In the genomic region with DNA sequence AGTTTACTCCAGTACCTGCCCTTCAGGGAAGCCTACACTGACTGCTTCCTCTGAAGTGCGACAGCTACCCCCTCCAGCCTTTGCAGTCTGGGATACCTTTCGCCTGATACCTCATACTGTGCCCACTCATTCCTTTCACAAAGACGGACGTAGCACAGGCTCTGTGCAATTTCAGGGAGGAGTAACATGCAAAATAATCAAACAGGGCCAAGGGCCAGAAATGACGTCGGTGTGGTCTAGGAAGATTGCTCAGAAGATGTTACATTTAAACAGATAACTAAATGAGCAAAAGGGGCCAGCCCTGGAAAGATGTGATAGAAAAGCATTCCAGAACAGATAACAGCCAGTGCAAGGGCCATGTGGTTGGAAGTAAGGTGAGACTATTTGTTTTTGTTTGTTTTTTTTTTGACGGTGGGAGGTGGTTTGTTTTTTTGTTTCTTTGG, we compare ENCODE assay signal across 23 cellular contexts. TPM values are rescaled to one million over a fixed set of nuclear protein-coding genes. Genes with fewer than 3 reads are reported as not detected.
DNase-seq lines count a peak whose midpoint lies in the region; ATAC-seq and TF ChIP-seq lines count a peak whose summit lies in the region.
"Had no signal": no experiment of that assay in that cellular context is flagged by ENCODE, and none has a peak within 500 bp of the region (broad histone marks: within the 10 kb centered on the region; RNA-seq: fewer than 3 reads in every experiment).

No MANE protein-coding gene starts in this region.

- no peaks in the 10 kb centered on the region for H3K36me3 Mint-ChIP-seq in CD8-positive, alpha-beta memory T cell
- H3K36me3 Mint-ChIP-seq: activated naive CD8-positive, alpha-beta T cell treated with anti-CD3 and anti-CD28 coated beads, Interleukin-2, amount 10 ng/mL, durations not matched to agents 7 days and 5 days; CD4-positive, alpha-beta memory T cell had no signal

- H3K4me1 ChIP-seq in DOHH2 (ENCODE audit: control insufficient read depth, low read length): peaks cover 53% of the 10 kb centered on the region
- no peaks in the 10 kb centered on the region for H3K4me1 ChIP-seq in mesendoderm (ENCODE audit: control insufficient read depth, low read depth, low read length)
- no peaks in the 10 kb centered on the region for H3K4me1 ChIP-seq in CD8-positive, alpha-beta memory T cell (ENCODE audit: insufficient read depth, low read length)
- H3K4me1 ChIP-seq: foreskin keratinocyte had no signal

- H3K9me3 ChIP-seq in DOHH2 (ENCODE audit: control insufficient read depth, insufficient read depth, low read length): no peaks in the 10 kb centered on the region
- H3K9me3 ChIP-seq in CD8-positive, alpha-beta memory T cell (ENCODE audit: low read length): no peaks in the 10 kb centered on the region
- H3K9me3 ChIP-seq: HAP-1, SJCRH30 had no signal

- POLR2A ChIA-PET in CD8-positive, alpha-beta memory T cell (lab: Charles Lee): no interaction called here

- H3K23ac ChIP-seq in mesendoderm (ENCODE audit: low read length): no peak overlapping the region

- H3K27me3 ChIP-seq in DOHH2 (ENCODE audit: control insufficient read depth, low read length) (no peaks in the 10 kb centered on the region), mesendoderm (ENCODE audit: insufficient read depth, low read length, poor library complexity) (no peaks in the 10 kb centered on the region)
- H3K27me3 ChIP-seq in CD8-positive, alpha-beta memory T cell (ENCODE audit: insufficient read depth, low read length, poor library complexity, severe bottlenecking): no peaks in the 10 kb centered on the region
- H3K27me3 ChIP-seq: SJCRH30 had no signal

- TF ChIP-seq CTCF in DOHH2 (IDR thresholded peaks at IDR 0.05; ENCODE audit: low read depth, low read length, poor library complexity, severe bottlenecking): no peak
- TF ChIP-seq CTCF in cardiac fibroblast (IDR thresholded peaks at IDR 0.05; ENCODE audit: low read depth, low read length): no peak

- no peak overlapping the region for H3K27ac Mint-ChIP-seq in CD8-positive, alpha-beta memory T cell
- H3K27ac Mint-ChIP-seq: activated naive CD8-positive, alpha-beta T cell treated with anti-CD3 and anti-CD28 coated beads, Interleukin-2, amount 10 ng/mL, durations not matched to agents 7 days and 5 days; T-helper 1 cell treated with Interleukin-12 subunit alpha and Interleukin-12 subunit beta and Interleukin-4 antibody, amounts not matched to agents 30 μg/mL and 1 μg/mL, for 36 hours had no signal

- CTCF ChIA-PET in CD8-positive, alpha-beta memory T cell (lab: Charles Lee): interaction anchor here (1.0 kb wide), 1 partner anchor 15 kb away, joined by 3 read pairs; no protein-coding TSS in a partner anchor

- H4K20me1 ChIP-seq in DOHH2 (ENCODE audit: control insufficient read depth, insufficient read depth, low read depth, low read length): no peaks in the 10 kb centered on the region

- H3K56ac ChIP-seq in mesendoderm (ENCODE audit: low read length): no peak overlapping the region

- H3K36me3 ChIP-seq in DOHH2 (ENCODE audit: control insufficient read depth, low read length) (no peaks in the 10 kb centered on the region), mesendoderm (ENCODE audit: control insufficient read depth, insufficient read depth, low read length) (no peaks in the 10 kb centered on the region)
- no peaks in the 10 kb centered on the region for H3K36me3 ChIP-seq in CD8-positive, alpha-beta memory T cell (ENCODE audit: insufficient read depth, low read length)
- H3K36me3 ChIP-seq: HAP-1, SJCRH30 had no signal

- H3K79me2 ChIP-seq in DOHH2 (ENCODE audit: control insufficient read depth, low read length) (no peaks in the 10 kb centered on the region), mesendoderm (ENCODE audit: control insufficient read depth, insufficient read depth, low read length) (no peaks in the 10 kb centered on the region)

- H3K27me3 Mint-ChIP-seq in CD8-positive, alpha-beta memory T cell: no peaks in the 10 kb centered on the region
- H3K27me3 Mint-ChIP-seq: CD4-positive, alpha-beta memory T cell; central memory CD8-positive, alpha-beta T cell had no signal

- H3K9me2 ChIP-seq in DOHH2 (replicated peaks; ENCODE audit: control insufficient read depth, low read length): no peaks in the 10 kb centered on the region

- H3K18ac ChIP-seq in mesendoderm (ENCODE audit: low read length): no peak overlapping the region

- no peak overlapping the region for H2AK5ac ChIP-seq in mesendoderm (ENCODE audit: low read length)

- H3K4me2 ChIP-seq in DOHH2 (ENCODE audit: low read length) (peak overlapping the region; percentile 46), mesendoderm (ENCODE audit: low read length) (no peak overlapping the region)

- no peak overlapping the region for H3K4me3 Mint-ChIP-seq in CD8-positive, alpha-beta memory T cell
- H3K4me3 Mint-ChIP-seq: activated naive CD8-positive, alpha-beta T cell treated with anti-CD3 and anti-CD28 coated beads, Interleukin-2, amount 10 ng/mL, durations not matched to agents 7 days and 5 days; CD4-positive, alpha-beta memory T cell; central memory CD8-positive, alpha-beta T cell; T-helper 1 cell treated with Interleukin-12 subunit alpha and Interleukin-12 subunit beta and Interleukin-4 antibody, amounts not matched to agents 30 μg/mL and 1 μg/mL, for 36 hours had no signal

- H2BK120ac ChIP-seq in mesendoderm (ENCODE audit: low read depth, low read length): no peak overlapping the region

- ATAC-seq in GM21526 (IDR thresholded peaks at IDR 0.05; ENCODE audit: low FRiP score, unreplicated experiment): no peak
- ATAC-seq: foreskin keratinocyte had no signal

- H3K4ac ChIP-seq in mesendoderm (ENCODE audit: low read depth, low read length): no peak overlapping the region

- H2BK5ac ChIP-seq in mesendoderm (ENCODE audit: low read length): no peak overlapping the region

- H3K4me3 ChIP-seq in DOHH2 (ENCODE audit: low read length) (no peak overlapping the region), cardiac fibroblast (replicated peaks in 1 of 2; ENCODE audit: low read depth in 2 of 2, low read length in 2 of 2) (no peak overlapping the region), mesendoderm (ENCODE audit: low read length) (no peak overlapping the region)
- no peak overlapping the region for H3K4me3 ChIP-seq in CD8-positive, alpha-beta memory T cell (ENCODE audit: low read length)
- H3K4me3 ChIP-seq: HAP-1, SJCRH30 had no signal

- no peak overlapping the region for H3K9ac ChIP-seq in mesendoderm (ENCODE audit: low read length)

- no CpG with 5 or more reads among the region's 7 CpGs for WGBS in mesendoderm (ENCODE audit: extremely low coverage, insufficient coverage, low lambda C conversion rate)

- no peaks in the 10 kb centered on the region for H3K9me3 Mint-ChIP-seq in CD8-positive, alpha-beta memory T cell
- H3K9me3 Mint-ChIP-seq: activated naive CD8-positive, alpha-beta T cell treated with anti-CD3 and anti-CD28 coated beads, Interleukin-2, amount 10 ng/mL, durations not matched to agents 7 days and 5 days; CD4-positive, alpha-beta memory T cell; central memory CD8-positive, alpha-beta T cell; T-helper 1 cell treated with Interleukin-12 subunit alpha and Interleukin-12 subunit beta and Interleukin-4 antibody, amounts not matched to agents 30 μg/mL and 1 μg/mL, for 36 hours had no signal

- DNase-seq in OCI-M2 (lab: John Stamatoyannopoulos, UW; ENCODE audit: unreplicated experiment) (peak; percentile 82), cardiac fibroblast (ENCODE audit: low read depth in 2 of 2) (peak; percentile 40 to 49), mesendoderm (peak; percentile 38), nucleus accumbens (lab: John Stamatoyannopoulos, UW) (no peak), putamen (ENCODE audit: low spot score) (no peak)
- DNase-seq in CD8-positive, alpha-beta memory T cell: no peak
- DNase-seq: activated naive CD8-positive, alpha-beta T cell treated with anti-CD3 and anti-CD28 coated beads, Interleukin-2, amount 10 ng/mL, durations not matched to agents 7 days and 5 days; CD4-positive, alpha-beta memory T cell; DMS79; effector CD8-positive, alpha-beta T cell; foreskin keratinocyte; KBM-7; NCI-H1092; NCI-H526 treated with DMSO at 0.1 percent for 48 hours; SJCRH30; stimulated activated CD4-positive, alpha-beta T cell treated with anti-CD3 and anti-CD28 coated beads, Interleukin-2, amount 100 ng/mL, for 48 hours had no signal

- peaks cover 5% of the 10 kb centered on the region for H3F3A ChIP-seq in DOHH2 (ENCODE audit: control insufficient read depth, insufficient read depth)

- H3K27ac ChIP-seq in DOHH2 (ENCODE audit: low read depth, low read length): peak overlapping the region; percentile 45
- no peak overlapping the region for H3K27ac ChIP-seq in mesendoderm (ENCODE audit: low read depth, low read length)
- H3K27ac ChIP-seq in CD8-positive, alpha-beta memory T cell (ENCODE audit: low read depth, low read length): no peak overlapping the region
- H3K27ac ChIP-seq: foreskin keratinocyte, SJCRH30 had no signal

- H4K8ac ChIP-seq in mesendoderm (ENCODE audit: low read depth, low read length): no peak overlapping the region

- H3K79me1 ChIP-seq in mesendoderm (ENCODE audit: low read length): no peaks in the 10 kb centered on the region

- no peak overlapping the region for H2BK15ac ChIP-seq in mesendoderm (replicated peaks; ENCODE audit: low read depth)

- no peak overlapping the region for H4K5ac ChIP-seq in mesendoderm (ENCODE audit: low read length)

- H3K4me1 Mint-ChIP-seq in CD8-positive, alpha-beta memory T cell: peaks cover 0 to 3% (median 1%) of the 10 kb centered on the region in 3 donors

RNA-seq across cellular contexts. Expression of gene DDX39A, which starts 6.6 kb away (rescaled TPM):
- polyA plus RNA-seq in mesendoderm (2013, experiment 1 of 2): 147 TPM
- 152 TPM for polyA plus RNA-seq in mesendoderm (2013, experiment 2 of 2)
- total RNA-seq in CD8-positive, alpha-beta memory T cell: 100 to 1,000 TPM; 298 to 302 TPM
- 110 TPM for polyA plus RNA-seq in CD8-positive, alpha-beta memory T cell

RNA-seq across cellular contexts. Expression of gene PKN1, which starts 7.4 kb away (rescaled TPM):
- polyA plus RNA-seq in mesendoderm (2013, experiment 1 of 2): 35.9 TPM
- 37.9 TPM for polyA plus RNA-seq in mesendoderm (2013, experiment 2 of 2)
- 100 to 1,000 TPM; 177 to 205 TPM for total RNA-seq in CD8-positive, alpha-beta memory T cell
- 86.6 TPM for polyA plus RNA-seq in CD8-positive, alpha-beta memory T cell

RNA-seq across cellular contexts. Expression of gene ADGRE5, which starts 44.5 kb away (rescaled TPM):
- 1.4 TPM for polyA plus RNA-seq in mesendoderm (2013, experiment 1 of 2)
- polyA plus RNA-seq in mesendoderm (2013, experiment 2 of 2): 1.7 TPM
- total RNA-seq in CD8-positive, alpha-beta memory T cell: 100 to 1,000 TPM; 231 to 233 TPM
- polyA plus RNA-seq in CD8-positive, alpha-beta memory T cell: 311 TPM

RNA-seq across cellular contexts. Expression of gene PTGER1, which starts 49.4 kb away (rescaled TPM):
- polyA plus RNA-seq in mesendoderm (2013, experiment 1 of 2): 0.11 TPM
- polyA plus RNA-seq in mesendoderm (2013, experiment 2 of 2): 0.07 TPM
- total RNA-seq in CD8-positive, alpha-beta memory T cell: not detected
- not detected for polyA plus RNA-seq in CD8-positive, alpha-beta memory T cell
- total RNA-seq: CD4-positive, alpha-beta memory T cell; foreskin keratinocyte; mononuclear cell; skeletal muscle tissue had no signal
- polyA plus RNA-seq: CD4-positive, alpha-beta memory T cell; foreskin keratinocyte had no signal

Comparison
In these comparisons a context has a peak if more than half of its experiments do, and no peak if none do; other contexts are left out.
1. DNase-seq: peak in OCI-M2 (single experiment), cardiac fibroblast (2 of 2) and mesendoderm (single experiment); none in CD8-positive, alpha-beta memory T cell (0 of 5), nucleus accumbens (0 of 56) and putamen (single experiment).